ENCODE assay signal across 15 cellular contexts in the genomic region with DNA sequence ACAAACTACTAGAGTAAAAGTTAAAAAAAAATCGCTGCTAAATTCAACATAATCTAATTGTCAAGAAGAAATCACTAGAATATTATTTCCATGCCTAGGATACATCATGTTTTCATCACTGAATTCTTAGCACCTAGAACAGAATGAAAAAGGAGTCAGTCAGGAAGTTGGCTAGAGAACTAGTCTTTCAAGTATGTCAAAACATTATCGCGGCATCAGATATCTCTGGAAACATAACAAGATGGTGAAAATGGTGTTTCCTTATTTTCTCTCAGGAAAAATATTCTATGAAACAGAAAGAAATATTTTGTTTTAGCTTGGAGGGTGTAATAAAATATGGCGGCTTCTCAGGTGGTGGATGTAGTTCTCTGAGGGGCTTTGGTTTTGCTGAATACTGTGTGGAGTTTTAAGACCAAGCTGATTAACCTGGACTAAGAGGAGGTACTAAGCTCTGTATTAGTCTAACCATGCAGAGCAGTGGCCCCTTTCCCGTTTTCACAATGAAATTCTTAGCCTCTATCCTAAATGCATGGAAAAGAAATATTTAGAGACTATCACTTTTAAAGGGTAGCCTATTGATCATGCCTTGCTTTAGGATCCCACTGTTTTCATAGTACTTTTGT.
DNase-seq lines count a peak whose midpoint lies in the region; ATAC-seq and TF ChIP-seq lines count a peak whose summit lies in the region.
"Had no signal": no experiment of that assay in that cellular context is flagged by ENCODE, and none has a peak within 500 bp of the region (broad histone marks: within the 10 kb centered on the region; RNA-seq: fewer than 3 reads in every experiment).

No MANE protein-coding gene starts in this region.

- no peaks in the 10 kb centered on the region for H3K27me3 ChIP-seq in PC-3 (ENCODE audit: low read length)
- H3K27me3 ChIP-seq in hepatocyte: no peaks in the 10 kb centered on the region
- H3K27me3 ChIP-seq: BE2C had no signal

- H3K79me2 ChIP-seq in PC-3 (ENCODE audit: low read length) (no peaks in the 10 kb centered on the region), hepatocyte (no peaks in the 10 kb centered on the region)

- H3K4me1 ChIP-seq in PC-3 (ENCODE audit: insufficient read depth, low read length): peaks cover 17% of the 10 kb centered on the region
- no peaks in the 10 kb centered on the region for H3K4me1 ChIP-seq in hepatocyte (ENCODE audit: insufficient read depth)
- H3K4me1 ChIP-seq: BE2C, HAP-1 had no signal

- H2AFZ ChIP-seq in PC-3 (ENCODE audit: low read length): no peak overlapping the region
- H2AFZ ChIP-seq in hepatocyte: no peak overlapping the region

- H3K4me3 ChIP-seq in PC-3 (ENCODE audit: low read length): no peak overlapping the region
- no peak overlapping the region for H3K4me3 ChIP-seq in hepatocyte
- H3K4me3 ChIP-seq: HAP-1 had no signal

- H3F3A ChIP-seq in PC-3 (ENCODE audit: low read length, unreplicated experiment): no peaks in the 10 kb centered on the region

- TF ChIP-seq CTCF in 22Rv1 (IDR thresholded peaks at IDR 0.05): no peak
- no peak for TF ChIP-seq CTCF in PC-3 (conservative IDR thresholded peaks at IDR 0.05; ENCODE audit: low read depth, low read length)
- no peak for TF ChIP-seq CTCF in VCaP (conservative IDR thresholded peaks at IDR 0.05)
- no peak for TF ChIP-seq CTCF in hepatocyte (IDR thresholded peaks at IDR 0.05; ENCODE audit: poor library complexity)

- H3K9me2 ChIP-seq in PC-3 (replicated peaks; ENCODE audit: low read length) (no peaks in the 10 kb centered on the region), hepatocyte (replicated peaks; ENCODE audit: insufficient read depth) (no peaks in the 10 kb centered on the region)

- ATAC-seq in PC-3 (peak; percentile 25; the same call in 1 of the 2 replicates), GM18511 (IDR thresholded peaks at IDR 0.05; ENCODE audit: unreplicated experiment) (no peak)

- no peaks in the 10 kb centered on the region for H3K36me3 ChIP-seq in PC-3 (ENCODE audit: low read depth, low read length)
- no peaks in the 10 kb centered on the region for H3K36me3 ChIP-seq in hepatocyte (replicated peaks; ENCODE audit: insufficient read depth, low read depth)
- H3K36me3 ChIP-seq: BE2C, HAP-1 had no signal

- H3K9ac ChIP-seq in PC-3 (ENCODE audit: low read length): no peak overlapping the region

- H4K20me1 ChIP-seq in PC-3 (ENCODE audit: low read length): no peaks in the 10 kb centered on the region
- no peaks in the 10 kb centered on the region for H4K20me1 ChIP-seq in hepatocyte (ENCODE audit: insufficient read depth, poor library complexity, severe bottlenecking)

- H3K9me3 ChIP-seq in PC-3 (ENCODE audit: low read length): no peaks in the 10 kb centered on the region
- no peaks in the 10 kb centered on the region for H3K9me3 ChIP-seq in hepatocyte (ENCODE audit: low read depth)
- H3K9me3 ChIP-seq: BE2C, HAP-1 had no signal

- peak overlapping the region; percentile 14; the same call in 1 of the 2 replicates for H3K27ac ChIP-seq in 22Rv1
- H3K27ac ChIP-seq in PC-3 (ENCODE audit: low read length): peak overlapping the region; percentile 28
- peak overlapping the region; percentile 28; the same call in 1 of the 2 replicates for H3K27ac ChIP-seq in VCaP
- H3K27ac ChIP-seq in hepatocyte: peak overlapping the region; percentile 12
- H3K27ac ChIP-seq: C4-2B had no signal

- peak; percentile 67 for DNase-seq in PC-3
- no peak for DNase-seq in hepatocyte (ENCODE audit: low spot score)
- DNase-seq in NCI-H187 treated with DMSO at 0.1 percent for 48 hours (lab: John Stamatoyannopoulos, UW): no peak
- DNase-seq in Ammon's horn (ENCODE audit: low spot score): no peak
- DNase-seq in activated T-cell treated with anti-CD3 and anti-CD28 coated beads, Interleukin-2, amount 50 U/mL, for 48 hours: no peak
- DNase-seq: BE2C; CD4-positive, alpha-beta memory T cell; DND-41; GDM1; HFFc6 had no signal

- WGBS in hepatocyte (ENCODE audit: low lambda C conversion rate, missing lambda C conversion rate): 84% methylated on average over 5 of the region's 5 CpGs

- BruUV-seq in PC-3 (replicated peaks; lab: Mats Ljungman, UMichigan): no TSS peak

- intact Hi-C loops in PC-3 (cut with micrococcal nuclease): no loop called here

- CTCF ChIA-PET in PC-3 (lab: Charles Lee): no interaction called here

- POLR2A ChIA-PET in PC-3 (lab: Charles Lee; ENCODE audit: unreplicated experiment): no interaction called here

- H3K4me2 ChIP-seq in PC-3 (ENCODE audit: low read length) (peak overlapping the region; percentile 27), hepatocyte (no peak overlapping the region)
